ENCODE assay signal across 18 cellular contexts in the genomic region with DNA sequence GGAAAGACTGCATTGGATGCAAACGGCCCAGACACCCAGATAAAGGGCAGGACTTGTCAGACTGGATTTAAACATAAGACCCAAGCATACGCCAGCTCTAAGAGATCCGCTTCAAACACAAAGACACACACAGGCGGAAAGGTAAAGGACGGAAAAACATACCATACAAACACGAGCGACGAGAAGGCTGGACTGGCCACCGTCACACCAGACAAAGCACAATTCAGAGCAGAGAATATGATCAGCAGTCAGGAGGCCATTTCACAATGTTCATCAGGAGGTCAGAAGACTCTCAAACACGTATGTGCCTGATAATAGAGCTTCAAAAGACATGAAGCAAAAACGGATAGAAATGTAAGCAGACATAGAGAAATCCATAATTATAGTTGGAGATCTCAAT.
"Had no signal": no experiment of that assay in that cellular context is flagged by ENCODE, and none has a peak within 500 bp of the region (broad histone marks: within the 10 kb centered on the region; RNA-seq: fewer than 3 reads in every experiment).

No MANE protein-coding gene starts in this region.

- DNase-seq: activated CD4-positive, alpha-beta memory T cell treated with anti-CD3 and anti-CD28 coated beads, Interleukin-2, amount 10 ng/mL, durations not matched to agents 7 days and 5 days; activated CD4-positive, alpha-beta T cell treated with anti-CD3 and anti-CD28 coated beads for 1 hour; activated CD4-positive, alpha-beta T cell treated with anti-CD3 and anti-CD28 coated beads, Interleukin-2, amount 10 ng/mL, durations not matched to agents 7 days and 5 days; activated CD8-positive, alpha-beta memory T cell treated with anti-CD3 and anti-CD28 coated beads, Interleukin-2, amount 50 U/mL, for 48 hours; activated naive CD8-positive, alpha-beta T cell treated with anti-CD3 and anti-CD28 coated beads, Interleukin-2, amount 50 U/mL, for 24 hours; activated T-cell treated with anti-CD3 and anti-CD28 coated beads, Interleukin-2, amount 50 U/mL, for 24 hours; effector CD4-positive, alpha-beta T cell; kidney glomerular epithelial cell; left lung; stimulated activated CD4-positive, alpha-beta T cell treated with anti-CD3 and anti-CD28 coated beads, Interleukin-12 subunit alpha, Interleukin-12 subunit beta, amount 100 ng/mL, for 4 hours; stimulated activated CD4-positive, alpha-beta T cell treated with anti-CD3 and anti-CD28 coated beads, Interleukin-4, amount 100 ng/mL, for 1 hour; stimulated activated naive CD8-positive, alpha-beta T cell treated with anti-CD3 and anti-CD28 coated beads, Interleukin-15, Interleukin-2, amounts not matched to agents 100 U/mL and 50 U/mL, for 24 hours; thyroid gland had no signal

- H3K27ac ChIP-seq: left lung, prostate gland, thyroid gland had no signal

- H3K4me1 ChIP-seq: breast epithelium, left lung, prostate gland, thyroid gland had no signal

- H3K9me3 ChIP-seq: prostate gland, thyroid gland had no signal

- ATAC-seq: activated naive CD8-positive, alpha-beta T cell treated with anti-CD3 and anti-CD28 coated beads, Interleukin-2, amount 50 U/mL, for 24 hours; activated T-helper 17 cell treated with anti-CD3 and anti-CD28 coated beads, Interleukin-2, amount 50 U/mL, for 72 hours; left lung; stimulated activated naive CD8-positive, alpha-beta T cell treated with anti-CD3 and anti-CD28 coated beads, Interleukin-15, Interleukin-2, amounts not matched to agents 100 U/mL and 50 U/mL, for 24 hours had no signal

- H3K27me3 ChIP-seq: breast epithelium, left lung, thyroid gland had no signal

- H3K36me3 ChIP-seq: prostate gland had no signal

- H3K4me3 ChIP-seq: left lung, lung, prostate gland, skin epidermis, thyroid gland had no signal
